In the genomic region with DNA sequence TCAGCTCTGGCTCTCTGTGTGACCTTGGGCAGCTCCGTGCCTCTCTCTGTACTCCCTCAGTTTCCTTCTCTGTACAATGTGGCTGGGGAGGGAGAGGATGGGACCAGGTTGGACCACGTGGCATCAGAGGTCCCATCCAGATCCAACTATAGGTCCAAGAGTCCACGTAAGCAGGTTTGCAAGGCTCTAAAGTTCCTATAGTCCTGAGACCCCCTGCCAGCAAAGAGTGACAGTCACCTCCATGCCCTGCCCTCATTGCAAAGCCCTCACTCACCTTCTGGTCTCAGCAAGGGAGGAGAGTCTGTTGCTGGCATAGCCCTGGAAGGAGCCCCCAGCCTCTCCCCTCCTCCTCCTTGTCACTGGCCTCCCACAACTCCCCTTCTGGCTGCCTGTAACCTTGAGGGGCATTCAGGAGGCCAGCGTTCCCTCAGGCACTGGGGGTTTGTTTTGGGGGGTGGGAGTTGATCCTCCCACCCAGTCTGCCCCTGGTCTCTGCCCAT, we compare ENCODE assay signal across 1 cellular context.
TF ChIP-seq lines count a peak whose summit lies in the region.

No MANE protein-coding gene starts in this region.

TF ChIP-seq in HepG2, 621 proteins besides CTCF, POLR2A, EP300 and RAD21 (continued from another document and continues in another):
- TF ChIP-seq, protein P1, sequence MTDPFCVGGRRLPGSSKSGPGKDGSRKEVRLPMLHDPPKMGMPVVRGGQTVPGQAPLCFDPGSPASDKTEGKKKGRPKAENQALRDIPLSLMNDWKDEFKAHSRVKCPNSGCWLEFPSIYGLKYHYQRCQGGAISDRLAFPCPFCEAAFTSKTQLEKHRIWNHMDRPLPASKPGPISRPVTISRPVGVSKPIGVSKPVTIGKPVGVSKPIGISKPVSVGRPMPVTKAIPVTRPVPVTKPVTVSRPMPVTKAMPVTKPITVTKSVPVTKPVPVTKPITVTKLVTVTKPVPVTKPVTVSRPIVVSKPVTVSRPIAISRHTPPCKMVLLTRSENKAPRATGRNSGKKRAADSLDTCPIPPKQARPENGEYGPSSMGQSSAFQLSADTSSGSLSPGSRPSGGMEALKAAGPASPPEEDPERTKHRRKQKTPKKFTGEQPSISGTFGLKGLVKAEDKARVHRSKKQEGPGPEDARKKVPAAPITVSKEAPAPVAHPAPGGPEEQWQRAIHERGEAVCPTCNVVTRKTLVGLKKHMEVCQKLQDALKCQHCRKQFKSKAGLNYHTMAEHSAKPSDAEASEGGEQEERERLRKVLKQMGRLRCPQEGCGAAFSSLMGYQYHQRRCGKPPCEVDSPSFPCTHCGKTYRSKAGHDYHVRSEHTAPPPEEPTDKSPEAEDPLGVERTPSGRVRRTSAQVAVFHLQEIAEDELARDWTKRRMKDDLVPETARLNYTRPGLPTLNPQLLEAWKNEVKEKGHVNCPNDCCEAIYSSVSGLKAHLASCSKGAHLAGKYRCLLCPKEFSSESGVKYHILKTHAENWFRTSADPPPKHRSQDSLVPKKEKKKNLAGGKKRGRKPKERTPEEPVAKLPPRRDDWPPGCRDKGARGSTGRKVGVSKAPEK (CRISPR knock-in tag; IDR thresholded peaks at IDR 0.05; ENCODE audit: borderline replicate concordance): no peak
- TF ChIP-seq, protein P2, sequence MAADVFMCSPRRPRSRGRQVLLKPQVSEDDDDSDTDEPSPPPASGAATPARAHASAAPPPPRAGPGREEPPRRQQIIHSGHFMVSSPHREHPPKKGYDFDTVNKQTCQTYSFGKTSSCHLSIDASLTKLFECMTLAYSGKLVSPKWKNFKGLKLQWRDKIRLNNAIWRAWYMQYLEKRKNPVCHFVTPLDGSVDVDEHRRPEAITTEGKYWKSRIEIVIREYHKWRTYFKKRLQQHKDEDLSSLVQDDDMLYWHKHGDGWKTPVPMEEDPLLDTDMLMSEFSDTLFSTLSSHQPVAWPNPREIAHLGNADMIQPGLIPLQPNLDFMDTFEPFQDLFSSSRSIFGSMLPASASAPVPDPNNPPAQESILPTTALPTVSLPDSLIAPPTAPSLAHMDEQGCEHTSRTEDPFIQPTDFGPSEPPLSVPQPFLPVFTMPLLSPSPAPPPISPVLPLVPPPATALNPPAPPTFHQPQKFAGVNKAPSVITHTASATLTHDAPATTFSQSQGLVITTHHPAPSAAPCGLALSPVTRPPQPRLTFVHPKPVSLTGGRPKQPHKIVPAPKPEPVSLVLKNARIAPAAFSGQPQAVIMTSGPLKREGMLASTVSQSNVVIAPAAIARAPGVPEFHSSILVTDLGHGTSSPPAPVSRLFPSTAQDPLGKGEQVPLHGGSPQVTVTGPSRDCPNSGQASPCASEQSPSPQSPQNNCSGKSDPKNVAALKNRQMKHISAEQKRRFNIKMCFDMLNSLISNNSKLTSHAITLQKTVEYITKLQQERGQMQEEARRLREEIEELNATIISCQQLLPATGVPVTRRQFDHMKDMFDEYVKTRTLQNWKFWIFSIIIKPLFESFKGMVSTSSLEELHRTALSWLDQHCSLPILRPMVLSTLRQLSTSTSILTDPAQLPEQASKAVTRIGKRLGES (CRISPR knock-in tag; IDR thresholded peaks at IDR 0.05; ENCODE audit: borderline replicate concordance): no peak
- TF ChIP-seq, protein P3, sequence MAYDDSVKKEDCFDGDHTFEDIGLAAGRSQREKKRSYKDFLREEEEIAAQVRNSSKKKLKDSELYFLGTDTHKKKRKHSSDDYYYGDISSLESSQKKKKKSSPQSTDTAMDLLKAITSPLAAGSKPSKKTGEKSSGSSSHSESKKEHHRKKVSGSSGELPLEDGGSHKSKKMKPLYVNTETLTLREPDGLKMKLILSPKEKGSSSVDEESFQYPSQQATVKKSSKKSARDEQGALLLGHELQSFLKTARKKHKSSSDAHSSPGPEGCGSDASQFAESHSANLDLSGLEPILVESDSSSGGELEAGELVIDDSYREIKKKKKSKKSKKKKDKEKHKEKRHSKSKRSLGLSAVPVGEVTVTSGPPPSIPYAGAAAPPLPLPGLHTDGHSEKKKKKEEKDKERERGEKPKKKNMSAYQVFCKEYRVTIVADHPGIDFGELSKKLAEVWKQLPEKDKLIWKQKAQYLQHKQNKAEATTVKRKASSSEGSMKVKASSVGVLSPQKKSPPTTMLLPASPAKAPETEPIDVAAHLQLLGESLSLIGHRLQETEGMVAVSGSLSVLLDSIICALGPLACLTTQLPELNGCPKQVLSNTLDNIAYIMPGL (CRISPR knock-in tag; IDR thresholded peaks at IDR 0.05; ENCODE audit: borderline replicate concordance in 1 of 2, low read depth in 1 of 2): 0 out of 4 replicates have a peak, but pooled peaks of 1 of the 2 experiments have one; percentile 16
- TF ChIP-seq CBX5 (CRISPR knock-in tag; IDR thresholded peaks at IDR 0.05; ENCODE audit: borderline replicate concordance) (no peak), HNRNPUL1 (IDR thresholded peaks at IDR 0.05; ENCODE audit: low read depth, low read length) (no peak), HNF4A (CRISPR knock-in tag; IDR thresholded peaks at IDR 0.05) (peak; percentile 46; the same call in 1 of the 2 replicates), KAT7 (CRISPR knock-in tag; IDR thresholded peaks at IDR 0.05; ENCODE audit: borderline replicate concordance) (no peak), ZBTB7B (CRISPR knock-in tag; IDR thresholded peaks at IDR 0.05) (no peak), SP1 (IDR thresholded peaks at IDR 0.05) (no peak), SP1 (CRISPR knock-in tag; IDR thresholded peaks at IDR 0.05) (no peak), RXRB (CRISPR knock-in tag; IDR thresholded peaks at IDR 0.05; ENCODE audit: borderline replicate concordance) (no peak), CBFB (CRISPR knock-in tag; IDR thresholded peaks at IDR 0.05) (no peak), ZNF766 (CRISPR knock-in tag; IDR thresholded peaks at IDR 0.05; ENCODE audit: borderline replicate concordance) (no peak), NONO (IDR thresholded peaks at IDR 0.05) (no peak), NONO (CRISPR knock-in tag; conservative IDR thresholded peaks at IDR 0.05) (no peak), AHR (CRISPR knock-in tag; IDR thresholded peaks at IDR 0.05) (no peak), PCBP2 (optimal IDR thresholded peaks at IDR 0.05; ENCODE audit: low read depth, low read length, poor library complexity, severe bottlenecking) (no peak), SP5 (CRISPR knock-in tag; IDR thresholded peaks at IDR 0.05; ENCODE audit: borderline replicate concordance, low read depth) (no peak), KAT8 (CRISPR knock-in tag; IDR thresholded peaks at IDR 0.05) (no peak), TCF7L2 (IDR thresholded peaks at IDR 0.05; ENCODE audit: low read depth, low read length) (no peak), MTA1 (CRISPR knock-in tag; IDR thresholded peaks at IDR 0.05; ENCODE audit: borderline replicate concordance) (no peak), PHF21A (CRISPR knock-in tag; IDR thresholded peaks at IDR 0.05) (peak; percentile 31; the same call in 1 of the 2 replicates), HES4 (CRISPR knock-in tag; IDR thresholded peaks at IDR 0.05; ENCODE audit: borderline replicate concordance) (0 out of 2 replicates have a peak, but pooled peaks have one; percentile 15)
- TF ChIP-seq, protein P4, sequence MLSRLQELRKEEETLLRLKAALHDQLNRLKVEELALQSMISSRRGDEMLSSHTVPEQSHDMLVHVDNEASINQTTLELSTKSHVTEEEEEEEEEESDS (CRISPR knock-in tag; IDR thresholded peaks at IDR 0.05; ENCODE audit: borderline replicate concordance): no peak
- TF ChIP-seq, protein P5, sequence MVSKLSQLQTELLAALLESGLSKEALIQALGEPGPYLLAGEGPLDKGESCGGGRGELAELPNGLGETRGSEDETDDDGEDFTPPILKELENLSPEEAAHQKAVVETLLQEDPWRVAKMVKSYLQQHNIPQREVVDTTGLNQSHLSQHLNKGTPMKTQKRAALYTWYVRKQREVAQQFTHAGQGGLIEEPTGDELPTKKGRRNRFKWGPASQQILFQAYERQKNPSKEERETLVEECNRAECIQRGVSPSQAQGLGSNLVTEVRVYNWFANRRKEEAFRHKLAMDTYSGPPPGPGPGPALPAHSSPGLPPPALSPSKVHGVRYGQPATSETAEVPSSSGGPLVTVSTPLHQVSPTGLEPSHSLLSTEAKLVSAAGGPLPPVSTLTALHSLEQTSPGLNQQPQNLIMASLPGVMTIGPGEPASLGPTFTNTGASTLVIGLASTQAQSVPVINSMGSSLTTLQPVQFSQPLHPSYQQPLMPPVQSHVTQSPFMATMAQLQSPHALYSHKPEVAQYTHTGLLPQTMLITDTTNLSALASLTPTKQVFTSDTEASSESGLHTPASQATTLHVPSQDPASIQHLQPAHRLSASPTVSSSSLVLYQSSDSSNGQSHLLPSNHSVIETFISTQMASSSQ (IDR thresholded peaks at IDR 0.05; ENCODE audit: low read depth): no peak
- TF ChIP-seq, protein P5 (CRISPR knock-in tag; IDR thresholded peaks at IDR 0.05; ENCODE audit: borderline replicate concordance): no peak
- TF ChIP-seq, protein P6, sequence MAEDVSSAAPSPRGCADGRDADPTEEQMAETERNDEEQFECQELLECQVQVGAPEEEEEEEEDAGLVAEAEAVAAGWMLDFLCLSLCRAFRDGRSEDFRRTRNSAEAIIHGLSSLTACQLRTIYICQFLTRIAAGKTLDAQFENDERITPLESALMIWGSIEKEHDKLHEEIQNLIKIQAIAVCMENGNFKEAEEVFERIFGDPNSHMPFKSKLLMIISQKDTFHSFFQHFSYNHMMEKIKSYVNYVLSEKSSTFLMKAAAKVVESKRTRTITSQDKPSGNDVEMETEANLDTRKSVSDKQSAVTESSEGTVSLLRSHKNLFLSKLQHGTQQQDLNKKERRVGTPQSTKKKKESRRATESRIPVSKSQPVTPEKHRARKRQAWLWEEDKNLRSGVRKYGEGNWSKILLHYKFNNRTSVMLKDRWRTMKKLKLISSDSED (CRISPR knock-in tag; IDR thresholded peaks at IDR 0.05): no peak
- TF ChIP-seq, protein P7, sequence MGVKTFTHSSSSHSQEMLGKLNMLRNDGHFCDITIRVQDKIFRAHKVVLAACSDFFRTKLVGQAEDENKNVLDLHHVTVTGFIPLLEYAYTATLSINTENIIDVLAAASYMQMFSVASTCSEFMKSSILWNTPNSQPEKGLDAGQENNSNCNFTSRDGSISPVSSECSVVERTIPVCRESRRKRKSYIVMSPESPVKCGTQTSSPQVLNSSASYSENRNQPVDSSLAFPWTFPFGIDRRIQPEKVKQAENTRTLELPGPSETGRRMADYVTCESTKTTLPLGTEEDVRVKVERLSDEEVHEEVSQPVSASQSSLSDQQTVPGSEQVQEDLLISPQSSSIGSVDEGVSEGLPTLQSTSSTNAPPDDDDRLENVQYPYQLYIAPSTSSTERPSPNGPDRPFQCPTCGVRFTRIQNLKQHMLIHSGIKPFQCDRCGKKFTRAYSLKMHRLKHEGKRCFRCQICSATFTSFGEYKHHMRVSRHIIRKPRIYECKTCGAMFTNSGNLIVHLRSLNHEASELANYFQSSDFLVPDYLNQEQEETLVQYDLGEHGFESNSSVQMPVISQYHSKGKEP (CRISPR knock-in tag; IDR thresholded peaks at IDR 0.05): no peak
- TF ChIP-seq, protein P8, sequence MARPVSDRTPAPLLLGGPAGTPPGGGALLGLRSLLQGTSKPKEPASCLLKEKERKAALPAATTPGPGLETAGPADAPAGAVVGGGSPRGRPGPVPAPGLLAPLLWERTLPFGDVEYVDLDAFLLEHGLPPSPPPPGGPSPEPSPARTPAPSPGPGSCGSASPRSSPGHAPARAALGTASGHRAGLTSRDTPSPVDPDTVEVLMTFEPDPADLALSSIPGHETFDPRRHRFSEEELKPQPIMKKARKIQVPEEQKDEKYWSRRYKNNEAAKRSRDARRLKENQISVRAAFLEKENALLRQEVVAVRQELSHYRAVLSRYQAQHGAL (CRISPR knock-in tag; IDR thresholded peaks at IDR 0.05; ENCODE audit: not compliant biosample characterization): no peak
- TF ChIP-seq, protein P9, sequence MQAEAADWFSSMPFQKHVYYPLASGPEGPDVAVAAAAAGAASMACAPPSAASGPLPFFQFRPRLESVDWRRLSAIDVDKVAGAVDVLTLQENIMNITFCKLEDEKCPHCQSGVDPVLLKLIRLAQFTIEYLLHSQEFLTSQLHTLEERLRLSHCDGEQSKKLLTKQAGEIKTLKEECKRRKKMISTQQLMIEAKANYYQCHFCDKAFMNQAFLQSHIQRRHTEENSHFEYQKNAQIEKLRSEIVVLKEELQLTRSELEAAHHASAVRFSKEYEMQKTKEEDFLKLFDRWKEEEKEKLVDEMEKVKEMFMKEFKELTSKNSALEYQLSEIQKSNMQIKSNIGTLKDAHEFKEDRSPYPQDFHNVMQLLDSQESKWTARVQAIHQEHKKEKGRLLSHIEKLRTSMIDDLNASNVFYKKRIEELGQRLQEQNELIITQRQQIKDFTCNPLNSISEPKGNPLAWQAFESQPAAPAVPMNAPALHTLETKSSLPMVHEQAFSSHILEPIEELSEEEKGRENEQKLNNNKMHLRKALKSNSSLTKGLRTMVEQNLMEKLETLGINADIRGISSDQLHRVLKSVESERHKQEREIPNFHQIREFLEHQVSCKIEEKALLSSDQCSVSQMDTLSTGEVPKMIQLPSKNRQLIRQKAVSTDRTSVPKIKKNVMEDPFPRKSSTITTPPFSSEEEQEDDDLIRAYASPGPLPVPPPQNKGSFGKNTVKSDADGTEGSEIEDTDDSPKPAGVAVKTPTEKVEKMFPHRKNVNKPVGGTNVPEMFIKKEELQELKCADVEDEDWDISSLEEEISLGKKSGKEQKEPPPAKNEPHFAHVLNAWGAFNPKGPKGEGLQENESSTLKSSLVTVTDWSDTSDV (CRISPR knock-in tag; IDR thresholded peaks at IDR 0.05): no peak
- TF ChIP-seq, protein P10, sequence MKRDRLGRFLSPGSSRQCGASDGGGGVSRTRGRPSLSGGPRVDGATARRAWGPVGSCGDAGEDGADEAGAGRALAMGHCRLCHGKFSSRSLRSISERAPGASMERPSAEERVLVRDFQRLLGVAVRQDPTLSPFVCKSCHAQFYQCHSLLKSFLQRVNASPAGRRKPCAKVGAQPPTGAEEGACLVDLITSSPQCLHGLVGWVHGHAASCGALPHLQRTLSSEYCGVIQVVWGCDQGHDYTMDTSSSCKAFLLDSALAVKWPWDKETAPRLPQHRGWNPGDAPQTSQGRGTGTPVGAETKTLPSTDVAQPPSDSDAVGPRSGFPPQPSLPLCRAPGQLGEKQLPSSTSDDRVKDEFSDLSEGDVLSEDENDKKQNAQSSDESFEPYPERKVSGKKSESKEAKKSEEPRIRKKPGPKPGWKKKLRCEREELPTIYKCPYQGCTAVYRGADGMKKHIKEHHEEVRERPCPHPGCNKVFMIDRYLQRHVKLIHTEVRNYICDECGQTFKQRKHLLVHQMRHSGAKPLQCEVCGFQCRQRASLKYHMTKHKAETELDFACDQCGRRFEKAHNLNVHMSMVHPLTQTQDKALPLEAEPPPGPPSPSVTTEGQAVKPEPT (CRISPR knock-in tag; IDR thresholded peaks at IDR 0.05; ENCODE audit: low read depth): no peak
- TF ChIP-seq, protein P11, sequence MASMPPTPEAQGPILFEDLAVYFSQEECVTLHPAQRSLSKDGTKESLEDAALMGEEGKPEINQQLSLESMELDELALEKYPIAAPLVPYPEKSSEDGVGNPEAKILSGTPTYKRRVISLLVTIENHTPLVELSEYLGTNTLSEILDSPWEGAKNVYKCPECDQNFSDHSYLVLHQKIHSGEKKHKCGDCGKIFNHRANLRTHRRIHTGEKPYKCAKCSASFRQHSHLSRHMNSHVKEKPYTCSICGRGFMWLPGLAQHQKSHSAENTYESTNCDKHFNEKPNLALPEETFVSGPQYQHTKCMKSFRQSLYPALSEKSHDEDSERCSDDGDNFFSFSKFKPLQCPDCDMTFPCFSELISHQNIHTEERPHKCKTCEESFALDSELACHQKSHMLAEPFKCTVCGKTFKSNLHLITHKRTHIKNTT (CRISPR knock-in tag; IDR thresholded peaks at IDR 0.05): no peak
